Comparison of ENCODE assay signal across 10 cellular contexts in the genomic region with DNA sequence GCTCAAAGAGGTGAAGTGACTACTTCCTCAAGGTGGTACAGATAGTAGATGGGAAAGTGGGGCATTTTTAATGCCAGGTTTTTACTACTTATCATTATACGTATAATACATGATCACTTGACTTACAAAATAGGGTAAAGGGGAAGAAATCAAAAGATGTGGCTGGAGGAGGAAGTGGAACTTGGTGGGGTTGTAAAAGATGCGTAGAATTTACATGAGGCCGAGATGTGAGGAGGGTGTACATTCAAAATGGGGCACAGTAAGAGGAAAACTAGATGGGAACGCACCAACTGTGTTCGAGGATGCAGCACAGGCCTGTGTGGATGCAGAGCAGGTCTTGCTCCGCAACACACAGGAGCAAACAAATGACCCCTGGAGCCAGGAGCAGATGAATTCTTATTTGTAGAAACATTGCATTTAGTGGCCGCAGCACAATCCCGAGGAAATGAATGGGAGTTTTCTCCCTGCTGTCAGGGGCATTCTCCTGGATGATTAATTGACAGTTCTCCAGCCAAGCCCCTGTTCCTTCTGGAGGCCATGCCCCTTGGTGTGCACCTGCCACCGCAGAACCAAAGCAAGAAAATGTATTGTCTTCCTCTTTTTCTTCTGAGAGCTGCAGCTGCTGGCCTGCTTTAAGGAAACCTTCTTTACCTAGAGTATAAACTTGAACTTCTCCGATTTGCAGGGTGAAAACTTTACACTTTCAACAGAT.
A peak's percentile ranks its signal among the peaks of the same experiment; 100 is the strongest.
DNase-seq lines count a peak whose midpoint lies in the region; ATAC-seq and TF ChIP-seq lines count a peak whose summit lies in the region.
"Had no signal": no experiment of that assay in that cellular context is flagged by ENCODE, and none has a peak within 500 bp of the region (broad histone marks: within the 10 kb centered on the region; RNA-seq: fewer than 3 reads in every experiment).

No MANE protein-coding gene starts in this region.

- H3K36me3 ChIP-seq in OCI-LY7 (ENCODE audit: insufficient read depth, low read length) (no peaks in the 10 kb centered on the region), colonic mucosa (no peaks in the 10 kb centered on the region)

- peak overlapping the region; percentile 89 for H2AFZ ChIP-seq in OCI-LY7 (ENCODE audit: low read length)

- H3K4me3 Mint-ChIP-seq in stimulated activated memory B cell treated with anti-CD40 and anti-IgM and Interleukin-4, amounts not matched to agents 10 μg/mL and 1 μg/mL and 100 μg/mL, for 72 hours = peak overlapping the region; percentile 8

- no peaks in the 10 kb centered on the region for H3K27me3 Mint-ChIP-seq in stimulated activated memory B cell treated with anti-CD40 and anti-IgM and Interleukin-4, amounts not matched to agents 10 μg/mL and 1 μg/mL and 100 μg/mL, for 72 hours

- H3K27me3 ChIP-seq in colonic mucosa = no peaks in the 10 kb centered on the region

- peak overlapping the region; percentile 40 for H3K4me3 ChIP-seq in OCI-LY7 (ENCODE audit: low read depth, low read length, poor library complexity, severe bottlenecking)
- H3K4me3 ChIP-seq in colonic mucosa = no peak overlapping the region
- H3K4me3 ChIP-seq: K562, SK-N-MC had no signal

- POLR2A ChIA-PET in OCI-LY7 (lab: Charles Lee) = no interaction called here

- peak; percentile 96 for ATAC-seq in HG03025 (IDR thresholded peaks at IDR 0.05; ENCODE audit: low FRiP score, unreplicated experiment)
- peak; percentile 97 for ATAC-seq in stimulated activated memory B cell treated with anti-CD40 and anti-IgM and Interleukin-4, amounts not matched to agents 10 μg/mL and 1 μg/mL and 100 μg/mL, for 72 hours
- ATAC-seq: K562 had no signal

- peaks cover 30% of the 10 kb centered on the region for H3K4me1 Mint-ChIP-seq in stimulated activated memory B cell treated with anti-CD40 and anti-IgM and Interleukin-4, amounts not matched to agents 10 μg/mL and 1 μg/mL and 100 μg/mL, for 72 hours

- H3K27ac ChIP-seq in OCI-LY7 (ENCODE audit: low read depth, low read length, poor library complexity, severe bottlenecking) = peak overlapping the region; percentile 95
- H3K27ac ChIP-seq in colonic mucosa = no peak overlapping the region
- H3K27ac ChIP-seq: SK-N-MC had no signal

- peaks cover 5% of the 10 kb centered on the region for H3K36me3 Mint-ChIP-seq in stimulated activated memory B cell treated with anti-CD40 and anti-IgM and Interleukin-4, amounts not matched to agents 10 μg/mL and 1 μg/mL and 100 μg/mL, for 72 hours

- peaks cover 16% of the 10 kb centered on the region for H3K9me3 Mint-ChIP-seq in stimulated activated memory B cell treated with anti-CD40 and anti-IgM and Interleukin-4, amounts not matched to agents 10 μg/mL and 1 μg/mL and 100 μg/mL, for 72 hours

- H3K9ac ChIP-seq in colonic mucosa (ENCODE audit: low read depth in 2 of 2, low read length in 2 of 2) = no peak overlapping the region

- no TSS peak for BruUV-seq in OCI-LY7 (replicated peaks; lab: Mats Ljungman, UMichigan)

- TF ChIP-seq CTCF in OCI-LY7 (conservative IDR thresholded peaks at IDR 0.05; ENCODE audit: low read length) (no peak), colonic mucosa (IDR thresholded peaks at IDR 0.05) (no peak)

- DNase-seq in NCI-H187 (lab: John Stamatoyannopoulos, UW) (peak; percentile 29 to 33), NCI-H187 treated with DMSO at 0.1 percent for 48 hours (lab: John Stamatoyannopoulos, UW) (no peak), OCI-LY7 (ENCODE audit: low spot score) (peak; percentile 81), activated gamma-delta T cell treated with Interleukin-2 at 50 U/mL for 16 hours (no peak), kidney tubule cell (ENCODE audit: low spot score) (no peak), colonic mucosa (no peak)

- H3K27ac Mint-ChIP-seq in stimulated activated memory B cell treated with anti-CD40 and anti-IgM and Interleukin-4, amounts not matched to agents 10 μg/mL and 1 μg/mL and 100 μg/mL, for 72 hours = peak overlapping the region; percentile 52

- H3K4me1 ChIP-seq in OCI-LY7 (ENCODE audit: insufficient read depth, low read length, poor library complexity, severe bottlenecking) = peaks cover 22% of the 10 kb centered on the region
- H3K4me1 ChIP-seq in colonic mucosa = no peaks in the 10 kb centered on the region

- H3K4me2 ChIP-seq in OCI-LY7 (ENCODE audit: low read length) = peak overlapping the region; percentile 61

- H3K9me3 ChIP-seq in OCI-LY7 (ENCODE audit: low read length) = no peaks in the 10 kb centered on the region
- H3K9me3 ChIP-seq in colonic mucosa = no peaks in the 10 kb centered on the region

- H3K9me2 ChIP-seq in OCI-LY7 (ENCODE audit: insufficient read depth, low read length) = no peaks in the 10 kb centered on the region

- CTCF ChIA-PET in OCI-LY7 (lab: Charles Lee; ENCODE audit: unreplicated experiment) = no interaction called here

- intact Hi-C loops in OCI-LY7 (cut with micrococcal nuclease; ENCODE audit: unreplicated experiment) = no loop called here
- intact Hi-C loops in colonic mucosa (cut with DNase I) = no loop called here

- H3K79me2 ChIP-seq in OCI-LY7 (ENCODE audit: insufficient read depth, low read depth, low read length) = no peaks in the 10 kb centered on the region

- no peaks in the 10 kb centered on the region for H4K20me1 ChIP-seq in OCI-LY7 (ENCODE audit: insufficient read depth, low read length)

Comparison
In these comparisons a context has a peak if more than half of its experiments do, and no peak if none do; other contexts are left out.
1. DNase-seq: peak in NCI-H187 (2 of 2) and OCI-LY7 (single experiment); none in NCI-H187 treated with DMSO at 0.1 percent for 48 hours (single experiment), activated gamma-delta T cell treated with Interleukin-2 at 50 U/mL for 16 hours (single experiment), kidney tubule cell (single experiment) and colonic mucosa (single experiment).